9 cellular contexts compared by ENCODE assay signal in genomic region chr3:8964436-8965370, GRCh38. TPM values are rescaled to one million over a fixed set of nuclear protein-coding genes. Genes with fewer than 3 reads are reported as not detected.
DNase-seq lines count a peak whose midpoint lies in the region; ATAC-seq and TF ChIP-seq lines count a peak whose summit lies in the region.
"Had no signal": no experiment of that assay in that cellular context is flagged by ENCODE, and none has a peak within 500 bp of the region (broad histone marks: within the 10 kb centered on the region; RNA-seq: fewer than 3 reads in every experiment).

No MANE protein-coding gene starts in this region.

- H3K36me3 ChIP-seq in HUES48 (ENCODE audit: control insufficient read depth, insufficient read depth, low read length) (0 out of 2 replicates have a peak, but pooled peaks cover 4% of the 10 kb centered on the region), sigmoid colon (no peaks in the 10 kb centered on the region), upper lobe of right lung (no peaks in the 10 kb centered on the region)

- no peak for TF ChIP-seq EP300 in sigmoid colon (IDR thresholded peaks at IDR 0.05)

- H3K4me1 ChIP-seq in HUES48 (ENCODE audit: control insufficient read depth, insufficient read depth, low read length) (peaks cover 24% of the 10 kb centered on the region), sigmoid colon (peaks cover 0 to 18% (median 14%) of the 10 kb centered on the region in 4 donors), upper lobe of right lung (peaks cover 9% of the 10 kb centered on the region)

- peak overlapping the region; percentile 93 to 99 (median 98) for H3K4me3 Mint-ChIP-seq in brain

- no peaks in the 10 kb centered on the region for H3K36me3 Mint-ChIP-seq in brain

- intact Hi-C loops in sigmoid colon (cut with DNase I): no loop called here
- intact Hi-C loops in upper lobe of right lung (cut with DNase I): no loop called here

- H3K9ac ChIP-seq in HUES48 (ENCODE audit: low read depth, low read length): no peak overlapping the region

- DNase-seq in Ammon's horn (ENCODE audit: low spot score) (peak; percentile 61), lung microvascular endothelial cell (ENCODE audit: low read depth in 2 of 2) (peak; percentile 58 to 72), SHP77 (lab: John Stamatoyannopoulos, UW) (no peak), sigmoid colon (no peak), upper lobe of right lung (no peak)

- H3K4me3 ChIP-seq in HUES48 (ENCODE audit: low read depth, low read length) (no peak overlapping the region), sigmoid colon (no peak overlapping the region), upper lobe of right lung (no peak overlapping the region)

- H3K9me3 ChIP-seq in HUES48 (ENCODE audit: control insufficient read depth, insufficient read depth, low read length): no peaks in the 10 kb centered on the region
- no peaks in the 10 kb centered on the region for H3K9me3 ChIP-seq in sigmoid colon
- no peaks in the 10 kb centered on the region for H3K9me3 ChIP-seq in upper lobe of right lung

- 26 to 75% methylated on average over 11 of the region's 11 CpGs for WGBS in sigmoid colon, 2 donors

- H3K27ac ChIP-seq in HUES48 (ENCODE audit: low read depth, low read length) (peak overlapping the region; percentile 89), sigmoid colon (peak overlapping the region in 1 of 4 donors; percentile 3), upper lobe of right lung (no peak overlapping the region)

- no peak for TF ChIP-seq POLR2A in sigmoid colon (IDR thresholded peaks at IDR 0.05)

- H3K27me3 Mint-ChIP-seq in brain: peaks cover 12% of the 10 kb centered on the region

- H3K27me3 ChIP-seq in HUES48 (ENCODE audit: control insufficient read depth, insufficient read depth, low read length) (no peaks in the 10 kb centered on the region), sigmoid colon (no peaks in the 10 kb centered on the region), upper lobe of right lung (peaks cover 7% of the 10 kb centered on the region)

- peaks cover 0 to 11% (median 0%) of the 10 kb centered on the region in 5 experiments for H3K9me3 Mint-ChIP-seq in brain

- H3K4me1 Mint-ChIP-seq in brain: peaks cover 40% of the 10 kb centered on the region

- TF ChIP-seq CTCF in brain (conservative IDR thresholded peaks at IDR 0.05) (no peak), sigmoid colon (IDR thresholded peaks at IDR 0.05) (no peak), upper lobe of right lung (IDR thresholded peaks at IDR 0.05) (no peak)

- ATAC-seq in upper lobe of right lung (no peak), HG03469 (IDR thresholded peaks at IDR 0.05; ENCODE audit: unreplicated experiment) (no peak)
- ATAC-seq: sciatic nerve had no signal

- peak overlapping the region in 4 of 5 experiments; percentile 22 to 93 (median 46) for H3K27ac Mint-ChIP-seq in brain

RNA-seq across cellular contexts. Expression of gene RAD18, which starts 1.4 kb away (rescaled TPM):
- polyA plus RNA-seq in brain (ENCODE audit: insufficient read depth, low read depth, low replicate concordance) (3.4 TPM), sigmoid colon (1 to 10 TPM; 3.5 to 5.8 (median 4.8) TPM)
- total RNA-seq in lung microvascular endothelial cell (4.8 and 6.1 TPM in 2 replicates), sigmoid colon (10 to 100 TPM in 1 of 4 donors, 1 to 10 TPM in 3; 6.4 to 25.8 (median 8.2) TPM), upper lobe of right lung (15.0 TPM)

Comparison
In these comparisons a context has a peak if more than half of its experiments do, and no peak if none do; other contexts are left out.
1. DNase-seq: peak in Ammon's horn (single experiment) and lung microvascular endothelial cell (2 of 2); none in SHP77 (0 of 2), sigmoid colon (single experiment) and upper lobe of right lung (single experiment).